In the genomic region with DNA sequence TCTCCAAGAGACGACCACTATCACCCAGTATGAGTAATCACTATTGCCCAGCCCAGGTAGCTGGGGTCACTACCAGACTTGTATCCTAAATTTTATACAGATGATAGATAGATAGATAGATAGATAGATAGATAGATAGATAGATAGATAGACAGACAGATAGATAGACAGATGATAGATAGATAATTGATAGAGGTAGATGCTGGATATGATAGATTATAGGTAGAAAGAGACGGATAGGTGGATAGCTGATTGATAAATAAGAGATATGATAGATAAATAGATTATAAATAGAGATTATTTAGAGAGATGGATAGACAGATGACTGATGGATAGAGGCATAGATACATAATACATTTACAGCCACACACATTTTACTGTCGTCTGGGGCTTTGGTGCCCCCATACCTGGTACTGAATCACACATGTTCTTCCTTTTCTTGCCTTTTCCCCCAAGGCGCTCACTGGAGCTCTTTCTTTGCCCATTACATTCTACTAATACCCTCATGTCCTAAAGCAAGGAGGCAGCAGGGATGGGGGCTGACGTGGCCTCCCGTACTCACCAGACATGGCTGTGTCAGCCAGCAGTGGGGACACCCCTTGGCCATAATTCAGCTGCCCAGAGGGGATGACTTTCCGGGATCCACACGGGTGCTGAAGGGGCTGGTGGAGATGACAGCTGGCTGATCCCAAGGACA, we compare ENCODE assay signal across 7 cellular contexts.
"Had no signal": no experiment of that assay in that cellular context is flagged by ENCODE, and none has a peak within 500 bp of the region (broad histone marks: within the 10 kb centered on the region; RNA-seq: fewer than 3 reads in every experiment).

No MANE protein-coding gene starts in this region.

- H3K4me3 ChIP-seq: GM23248 had no signal

- ATAC-seq: HepG2 had no signal

- H2AFZ ChIP-seq: GM23248 had no signal

- H3K27ac ChIP-seq: GM23248, HL-60 had no signal

- DNase-seq: GM23248, H9, HCEC 1CT, HFFc6, KG1 had no signal
